30 cellular contexts compared by ENCODE assay signal in genomic region chr2:2293527-2294089, GRCh38. TPM values are rescaled to one million over a fixed set of nuclear protein-coding genes. Genes with fewer than 3 reads are reported as not detected.
"Had no signal": no experiment of that assay in that cellular context is flagged by ENCODE, and none has a peak within 500 bp of the region (broad histone marks: within the 10 kb centered on the region; RNA-seq: fewer than 3 reads in every experiment).

No MANE protein-coding gene starts in this region.

- H3K27me3 Mint-ChIP-seq: stimulated activated memory B cell treated with anti-CD40 and anti-IgM and Interleukin-4, amounts not matched to agents 10 μg/mL and 1 μg/mL and 100 μg/mL, for 72 hours had no signal

- H3K27ac ChIP-seq: left lung, lower lobe of right lung, neutrophil, parathyroid adenoma, right atrium auricular region, right lobe of liver, tibial nerve, upper lobe of left lung, vagina had no signal

- H3K4me2 ChIP-seq: smooth muscle cell had no signal

- H2AFZ ChIP-seq: parathyroid adenoma had no signal

- H3K79me2 ChIP-seq: parathyroid adenoma had no signal

- H3K4me3 Mint-ChIP-seq: immature natural killer cell; naive thymus-derived CD8-positive, alpha-beta T cell; nephron; neural crest cell; stimulated activated memory B cell treated with anti-CD40 and anti-IgM and Interleukin-4, amounts not matched to agents 10 μg/mL and 1 μg/mL and 100 μg/mL, for 72 hours; stimulated activated naive CD8-positive, alpha-beta T cell treated with anti-CD3 and anti-CD28 coated beads, Interleukin-15, amount 100 ng/mL, for 72 hours had no signal

- H3K27me3 ChIP-seq: neutrophil, right atrium auricular region, right lobe of liver, tibial nerve, upper lobe of left lung, vagina had no signal

- H3K9me3 ChIP-seq: left lung, lower lobe of right lung, neutrophil, right atrium auricular region, right lobe of liver, tibial nerve, upper lobe of left lung, vagina had no signal

- H3K36me3 Mint-ChIP-seq: immature natural killer cell; naive thymus-derived CD8-positive, alpha-beta T cell; stimulated activated memory B cell treated with anti-CD40 and anti-IgM and Interleukin-4, amounts not matched to agents 10 μg/mL and 1 μg/mL and 100 μg/mL, for 72 hours had no signal

- H3K9ac ChIP-seq: parathyroid adenoma had no signal

- H3K4me1 Mint-ChIP-seq: immature natural killer cell; naive thymus-derived CD8-positive, alpha-beta T cell; nephron; neural crest cell; stimulated activated memory B cell treated with anti-CD40 and anti-IgM and Interleukin-4, amounts not matched to agents 10 μg/mL and 1 μg/mL and 100 μg/mL, for 72 hours; stimulated activated naive CD8-positive, alpha-beta T cell treated with anti-CD3 and anti-CD28 coated beads, Interleukin-15, amount 100 ng/mL, for 72 hours had no signal

- H3K4me1 ChIP-seq: left lung, lower lobe of right lung, parathyroid adenoma, right atrium auricular region, right lobe of liver, tibial nerve, upper lobe of left lung, vagina had no signal

- DNase-seq: immature natural killer cell; kidney; left colon; lower lobe of right lung; mammary epithelial cell; mesenchymal stem cell; naive thymus-derived CD8-positive, alpha-beta T cell; occipital lobe; right lobe of liver; stimulated activated CD4-positive, alpha-beta T cell treated with anti-CD3 and anti-CD28 coated beads, Interleukin-1b, Interleukin-23, amount 100 ng/mL, for 48 hours; stimulated activated CD4-positive, alpha-beta T cell treated with anti-CD3 and anti-CD28 coated beads, Interleukin-2, amount 100 ng/mL, for 48 hours; stimulated activated CD4-positive, alpha-beta T cell treated with anti-CD3 and anti-CD28 coated beads, Interleukin-4, amount 100 ng/mL, for 4 hours; stimulated activated CD8-positive, alpha-beta memory T cell treated with anti-CD3 and anti-CD28 coated beads, Interleukin-4, amount 100 ng/mL, for 48 hours; stimulated activated naive CD4-positive, alpha-beta T cell treated with Interleukin-2 at 50 U/mL for 16 hours; stimulated activated naive CD8-positive, alpha-beta T cell treated with anti-CD3 and anti-CD28 coated beads, Interleukin-15, amount 100 ng/mL, for 72 hours; substantia nigra had no signal

- H3K36me3 ChIP-seq: left lung, lower lobe of right lung, neutrophil, right atrium auricular region, right lobe of liver, tibial nerve, upper lobe of left lung, vagina had no signal

- ATAC-seq: left colon; left lung; lower lobe of right lung; naive thymus-derived CD8-positive, alpha-beta T cell; right lobe of liver; stimulated activated memory B cell treated with anti-CD40 and anti-IgM and Interleukin-4, amounts not matched to agents 10 μg/mL and 1 μg/mL and 100 μg/mL, for 72 hours; stimulated activated naive CD8-positive, alpha-beta T cell treated with anti-CD3 and anti-CD28 coated beads, Interleukin-15, amount 100 ng/mL, for 72 hours had no signal

- H3K4me3 ChIP-seq: left lung, lower lobe of right lung, right atrium auricular region, right lobe of liver, smooth muscle cell, tibial nerve, upper lobe of left lung, vagina had no signal

- H3K9me3 Mint-ChIP-seq: immature natural killer cell; nephron; neural crest cell; stimulated activated naive CD8-positive, alpha-beta T cell treated with anti-CD3 and anti-CD28 coated beads, Interleukin-15, amount 100 ng/mL, for 72 hours had no signal

- H3K27ac Mint-ChIP-seq: immature natural killer cell; naive thymus-derived CD8-positive, alpha-beta T cell; nephron; progenitor cell of endocrine pancreas; stimulated activated memory B cell treated with anti-CD40 and anti-IgM and Interleukin-4, amounts not matched to agents 10 μg/mL and 1 μg/mL and 100 μg/mL, for 72 hours had no signal

RNA-seq across cellular contexts. Expression of gene MYT1L, which starts 37.5 kb away (rescaled TPM):
- total RNA-seq: kidney, left lung, lower lobe of right lung, osteocyte, renal cortical epithelial cell, right atrium auricular region, smooth muscle cell, tibial nerve had no signal
- polyA plus RNA-seq: immature natural killer cell, mammary epithelial cell had no signal
